In genomic region chr19:918481-919156, GRCh38 we compare ENCODE assay signal across 8 cellular contexts. TPM values are rescaled to one million over a fixed set of nuclear protein-coding genes. Genes with fewer than 3 reads are reported as not detected.
A peak's percentile ranks its signal among the peaks of the same experiment; 100 is the strongest.
DNase-seq lines count a peak whose midpoint lies in the region; ATAC-seq and TF ChIP-seq lines count a peak whose summit lies in the region.
"Had no signal": no experiment of that assay in that cellular context is flagged by ENCODE, and none has a peak within 500 bp of the region (broad histone marks: within the 10 kb centered on the region; RNA-seq: fewer than 3 reads in every experiment).

No MANE protein-coding gene starts in this region.

- no peaks in the 10 kb centered on the region for H3K9me3 Mint-ChIP-seq in CD8-positive, alpha-beta memory T cell
- H3K9me3 Mint-ChIP-seq in central memory CD8-positive, alpha-beta T cell, result no peaks in the 10 kb centered on the region
- H3K9me3 Mint-ChIP-seq: mesothelial cell of epicardium had no signal

- no peaks in the 10 kb centered on the region for H3K36me3 ChIP-seq in CD8-positive, alpha-beta memory T cell (ENCODE audit: insufficient read depth, low read length)
- H3K36me3 ChIP-seq in BE2C, result no peaks in the 10 kb centered on the region

- peak overlapping the region in 4 of 7 donors; percentile 12 to 69 (median 28) for H3K4me3 Mint-ChIP-seq in CD8-positive, alpha-beta memory T cell
- H3K4me3 Mint-ChIP-seq in central memory CD8-positive, alpha-beta T cell, result peak overlapping the region; percentile 76

- ATAC-seq in central memory CD8-positive, alpha-beta T cell (replicated peaks; ENCODE audit: extremely low read depth, poor library complexity, severe bottlenecking), result no peak

- peaks cover 21% of the 10 kb centered on the region for H3K4me1 ChIP-seq in CD8-positive, alpha-beta memory T cell (ENCODE audit: insufficient read depth, low read length)
- no peaks in the 10 kb centered on the region for H3K4me1 ChIP-seq in BE2C

- no peak overlapping the region for H3K27ac ChIP-seq in CD8-positive, alpha-beta memory T cell (ENCODE audit: low read depth, low read length)

- peak overlapping the region; percentile 34 for H3K4me3 ChIP-seq in CD8-positive, alpha-beta memory T cell (ENCODE audit: low read length)
- H3K4me3 ChIP-seq in BE2C (ENCODE audit: low read depth, low read length), result no peak overlapping the region

- in situ Hi-C loops in KBM-7 (cut with MboI; ENCODE audit: low pct_unique_long_range_greater_than_20kb, low sequenced_read_pairs), result no loop called here

- no peak overlapping the region for H3K27ac Mint-ChIP-seq in CD8-positive, alpha-beta memory T cell
- no peak overlapping the region for H3K27ac Mint-ChIP-seq in central memory CD8-positive, alpha-beta T cell (ENCODE audit: low read depth)
- H3K27ac Mint-ChIP-seq: mesothelial cell of epicardium had no signal

- DNase-seq in CD8-positive, alpha-beta memory T cell, result peak in 1 of 5 donors; percentile 66
- peak; percentile 76 for DNase-seq in NCI-H146 (lab: John Stamatoyannopoulos, UW)
- DNase-seq in central memory CD8-positive, alpha-beta T cell (ENCODE audit: low spot score in 2 of 2), result no peak
- no peak for DNase-seq in HPDE6-E6E7 (ENCODE audit: extremely low spot score)
- no peak for DNase-seq in BE2C
- no peak for DNase-seq in KBM-7

- CTCF ChIA-PET in CD8-positive, alpha-beta memory T cell (lab: Charles Lee), result interaction anchor here (0.9 to 9.6 kb wide), 6 partner anchors 53 to 110 kb away, joined by 3 to 116 read pairs (median 14); partner anchors contain the start of gene WDR18

- no peak for TF ChIP-seq CTCF in BE2C (IDR thresholded peaks at IDR 0.05; ENCODE audit: low read depth, low read length)

- peaks cover 0 to 1% (median 1%) of the 10 kb centered on the region in 3 donors for H3K36me3 Mint-ChIP-seq in CD8-positive, alpha-beta memory T cell
- H3K36me3 Mint-ChIP-seq in central memory CD8-positive, alpha-beta T cell (ENCODE audit: insufficient read depth), result peaks cover 16% of the 10 kb centered on the region
- H3K36me3 Mint-ChIP-seq: mesothelial cell of epicardium had no signal

- H3K27me3 Mint-ChIP-seq in CD8-positive, alpha-beta memory T cell, result peaks cover 2 to 9% of the 10 kb centered on the region in 2 donors
- no peaks in the 10 kb centered on the region for H3K27me3 Mint-ChIP-seq in central memory CD8-positive, alpha-beta T cell

- POLR2A ChIA-PET in CD8-positive, alpha-beta memory T cell (lab: Charles Lee), result interaction anchor here (0.6 to 4.1 kb wide), 4 partner anchors 17 to 92 kb away, joined by 3 to 22 read pairs (median 10); partner anchors contain the start of genes MED16, RNU6-9 and WDR18

- H3K27me3 ChIP-seq in CD8-positive, alpha-beta memory T cell (ENCODE audit: insufficient read depth, low read length, poor library complexity, severe bottlenecking), result peaks cover 4% of the 10 kb centered on the region
- H3K27me3 ChIP-seq in BE2C, result peaks cover 48% of the 10 kb centered on the region

- no peaks in the 10 kb centered on the region for H3K9me3 ChIP-seq in CD8-positive, alpha-beta memory T cell (ENCODE audit: low read length)
- no peaks in the 10 kb centered on the region for H3K9me3 ChIP-seq in BE2C

- peaks cover 4 to 35% (median 15%) of the 10 kb centered on the region in 3 donors for H3K4me1 Mint-ChIP-seq in CD8-positive, alpha-beta memory T cell
- H3K4me1 Mint-ChIP-seq in central memory CD8-positive, alpha-beta T cell, result peaks cover 10% of the 10 kb centered on the region

RNA-seq across cellular contexts. Expression of gene KISS1R, which starts 1.5 kb away (rescaled TPM):
- 1 to 10 TPM; 1.2 to 2.3 TPM for total RNA-seq in CD8-positive, alpha-beta memory T cell
- 0.49 TPM for polyA plus RNA-seq in CD8-positive, alpha-beta memory T cell
- not detected for polyA plus RNA-seq in BE2C (2012; ENCODE audit: insufficient read depth, insufficient read length, low read depth)

RNA-seq across cellular contexts. Expression of gene R3HDM4, which starts 5.6 kb away (rescaled TPM):
- total RNA-seq in CD8-positive, alpha-beta memory T cell, result 10 to 100 TPM; 60.7 to 65.2 TPM
- 197 TPM for polyA plus RNA-seq in CD8-positive, alpha-beta memory T cell
- 74.8 TPM for polyA plus RNA-seq in BE2C (2012; ENCODE audit: insufficient read depth, insufficient read length, low read depth)

RNA-seq across cellular contexts. Expression of gene ARID3A, which starts 7.2 kb away (rescaled TPM):
- total RNA-seq in CD8-positive, alpha-beta memory T cell, result 10 to 100 TPM; 12.8 to 15.9 TPM
- 0.49 TPM for polyA plus RNA-seq in CD8-positive, alpha-beta memory T cell
- polyA plus RNA-seq in BE2C (2012; ENCODE audit: insufficient read depth, insufficient read length, low read depth), result 23.2 TPM

RNA-seq across cellular contexts. Expression of gene RNU6-9, which starts 25.3 kb away (rescaled TPM):
- total RNA-seq in CD8-positive, alpha-beta memory T cell, result not detected
- polyA plus RNA-seq in CD8-positive, alpha-beta memory T cell, result not detected
- polyA plus RNA-seq in BE2C (2012; ENCODE audit: insufficient read depth, insufficient read length, low read depth), result not detected
- total RNA-seq: epithelial cell of proximal tubule, mesothelial cell of epicardium had no signal

RNA-seq across cellular contexts. Expression of gene MED16, which starts 25.6 kb away (rescaled TPM):
- 10 to 100 TPM; 57.4 to 59.4 TPM for total RNA-seq in CD8-positive, alpha-beta memory T cell
- polyA plus RNA-seq in CD8-positive, alpha-beta memory T cell, result 109 TPM
- 124 TPM for polyA plus RNA-seq in BE2C (2012; ENCODE audit: insufficient read depth, insufficient read length, low read depth)
